Comparison of ENCODE assay signal across 23 cellular contexts in the genomic region with DNA sequence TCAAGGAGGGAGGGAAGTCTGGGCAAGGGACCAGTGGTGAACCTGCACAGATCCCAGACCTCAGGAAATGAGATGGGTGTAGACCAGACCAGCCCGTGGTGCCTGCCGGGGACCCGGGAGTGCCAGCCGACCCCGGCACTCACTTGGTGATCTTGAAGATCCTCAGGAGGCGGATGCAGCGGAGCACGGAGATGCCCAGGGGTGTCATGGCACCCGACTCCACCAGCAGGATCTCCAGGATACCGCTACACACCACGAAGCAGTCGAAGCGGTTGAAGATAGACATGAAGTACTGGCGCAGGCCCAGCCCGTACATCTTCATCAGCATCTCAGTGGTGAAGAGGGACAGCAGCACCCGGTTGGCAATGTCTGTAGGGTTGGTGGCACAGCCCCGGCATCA. TPM values are rescaled to one million over a fixed set of nuclear protein-coding genes. Genes with fewer than 3 reads are reported as not detected.
"Had no signal": no experiment of that assay in that cellular context is flagged by ENCODE, and none has a peak within 500 bp of the region (broad histone marks: within the 10 kb centered on the region; RNA-seq: fewer than 3 reads in every experiment).

No MANE protein-coding gene starts in this region.

- H3K27me3 ChIP-seq: SJSA1 had no signal

- H3K36me3 ChIP-seq: SJSA1 had no signal

- FAIRE-seq: HTR-8/SVneo, RCC 7860 had no signal

- DNase-seq: KBM-7, NCI-H1092, NCI-H1436, NCI-H187, NCI-H2029, NCI-H2081 treated with DMSO at 0.1 percent for 48 hours, NCI-H2171, NCI-H226, NCI-H446, NCI-H510A, NCI-H524 treated with DMSO at 0.1 percent for 48 hours, NCI-H69, NCI-H774, Right ventricle myocardium superior, RPMI8226, SIG-M5 had no signal

- H3K27ac ChIP-seq: HL-60, SJSA1, SK-N-MC had no signal

- H3K4me3 ChIP-seq: SJSA1, SK-N-MC had no signal

- H3K9me3 ChIP-seq: SJSA1 had no signal

RNA-seq across cellular contexts. Expression of a gene that starts 34.5 kb away (rescaled TPM):
- total RNA-seq: MCF 10A, Right ventricle myocardium superior, SJSA1 had no signal

RNA-seq across cellular contexts. Expression of a gene that starts 49.2 kb away (rescaled TPM):
- total RNA-seq: LHCN-M2, MCF 10A, Right ventricle myocardium superior, SJSA1 had no signal
